In the genomic region with DNA sequence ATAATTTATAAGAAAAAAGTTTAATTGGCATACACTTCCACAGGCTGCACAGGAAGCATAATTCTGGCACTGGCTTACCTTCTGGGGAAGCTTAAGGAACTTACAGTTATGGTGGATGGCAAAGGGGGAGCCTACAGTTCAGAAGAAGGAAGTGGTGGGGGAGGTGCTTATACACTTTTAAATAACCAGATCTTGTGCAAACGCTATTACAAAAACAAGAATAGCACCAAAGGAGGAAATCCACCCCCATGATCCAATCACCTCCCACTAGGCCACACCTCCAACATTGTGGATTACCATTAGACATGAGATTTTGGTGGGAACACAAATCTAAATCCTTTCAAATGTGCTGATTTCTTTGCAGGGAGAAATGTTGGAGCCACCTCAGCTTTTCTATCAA, we compare ENCODE assay signal across 28 cellular contexts.
"Had no signal": no experiment of that assay in that cellular context is flagged by ENCODE, and none has a peak within 500 bp of the region (broad histone marks: within the 10 kb centered on the region; RNA-seq: fewer than 3 reads in every experiment).

No MANE protein-coding gene starts in this region.

- FAIRE-seq: bronchial epithelial cell, endothelial cell of umbilical vein, frontal cortex had no signal

- H3K4me3 ChIP-seq: colonic mucosa, dorsolateral prefrontal cortex, esophagus muscularis mucosa, left ventricle myocardium inferior, sigmoid colon, smooth muscle cell, testis, vagina had no signal

- H3K4me3 Mint-ChIP-seq: activated naive CD4-positive, alpha-beta T cell treated with anti-CD3 and anti-CD28 coated beads for 36 hours; activated naive CD8-positive, alpha-beta T cell treated with anti-CD3 and anti-CD28 coated beads, Interleukin-2, amount 10 ng/mL, durations not matched to agents 7 days and 5 days; activated T-cell treated with anti-CD3 and anti-CD28 coated beads, Interleukin-2, amount 50 U/mL, for 72 hours; effector memory CD8-positive, alpha-beta T cell; mesothelial cell of epicardium; naive thymus-derived CD8-positive, alpha-beta T cell had no signal

- H3K4me2 ChIP-seq: smooth muscle cell had no signal

- H3K4me1 ChIP-seq: colonic mucosa, esophagus muscularis mucosa, left ventricle myocardium inferior, sigmoid colon, testis, vagina had no signal

- H3K36me3 ChIP-seq: colonic mucosa, esophagus muscularis mucosa, left ventricle myocardium inferior, sigmoid colon, vagina had no signal

- H3K9me3 Mint-ChIP-seq: activated naive CD4-positive, alpha-beta T cell treated with anti-CD3 and anti-CD28 coated beads for 36 hours; activated naive CD8-positive, alpha-beta T cell treated with anti-CD3 and anti-CD28 coated beads, Interleukin-2, amount 10 ng/mL, durations not matched to agents 7 days and 5 days had no signal

- H3K4me1 Mint-ChIP-seq: activated naive CD8-positive, alpha-beta T cell treated with anti-CD3 and anti-CD28 coated beads, Interleukin-2, amount 10 ng/mL, durations not matched to agents 7 days and 5 days; mesothelial cell of epicardium; naive thymus-derived CD8-positive, alpha-beta T cell had no signal

- H3K27me3 ChIP-seq: colonic mucosa, esophagus muscularis mucosa, sigmoid colon, testis, vagina had no signal

- DNase-seq: activated CD4-positive, alpha-beta T cell treated with anti-CD3 and anti-CD28 coated beads for 4 hours; activated CD4-positive, alpha-beta T cell treated with anti-CD3 and anti-CD28 coated beads, Interleukin-2, amount 50 U/mL, for 48 hours; activated CD4-positive, CD25-positive, alpha-beta regulatory T cell; activated effector memory CD4-positive, alpha-beta T cell treated with Interleukin-2 at 50 U/mL for 16 hours; activated naive CD4-positive, alpha-beta T cell treated with anti-CD3 and anti-CD28 coated beads for 36 hours; activated naive CD8-positive, alpha-beta T cell treated with anti-CD3 and anti-CD28 coated beads, Interleukin-2, amount 10 ng/mL, durations not matched to agents 7 days and 5 days; activated T-cell treated with anti-CD3 and anti-CD28 coated beads, Interleukin-2, amount 50 U/mL, for 72 hours; amniotic stem cell; colonic mucosa; dorsolateral prefrontal cortex; effector memory CD8-positive, alpha-beta T cell; hippocampal formation; left ventricle myocardium inferior; naive thymus-derived CD8-positive, alpha-beta T cell; retina; sigmoid colon; stimulated activated CD4-positive, alpha-beta T cell treated with anti-CD3 and anti-CD28 coated beads, Interleukin-15, amount 100 ng/mL, for 24 hours; stimulated activated naive CD4-positive, alpha-beta T cell; testis; trophoblast cell had no signal

- ATAC-seq: activated T-cell treated with anti-CD3 and anti-CD28 coated beads, Interleukin-2, amount 50 U/mL, for 72 hours; effector memory CD8-positive, alpha-beta T cell; naive thymus-derived CD8-positive, alpha-beta T cell had no signal

- H3K9me3 ChIP-seq: colonic mucosa, esophagus muscularis mucosa, left ventricle myocardium inferior, sigmoid colon, testis, vagina had no signal

- H3K36me3 Mint-ChIP-seq: activated naive CD8-positive, alpha-beta T cell treated with anti-CD3 and anti-CD28 coated beads, Interleukin-2, amount 10 ng/mL, durations not matched to agents 7 days and 5 days; naive thymus-derived CD8-positive, alpha-beta T cell had no signal

- H3K27me3 Mint-ChIP-seq: activated naive CD8-positive, alpha-beta T cell treated with anti-CD3 and anti-CD28 coated beads, Interleukin-2, amount 10 ng/mL, durations not matched to agents 7 days and 5 days; effector memory CD8-positive, alpha-beta T cell; naive thymus-derived CD8-positive, alpha-beta T cell; progenitor cell of endocrine pancreas had no signal

- H3K27ac Mint-ChIP-seq: activated naive CD4-positive, alpha-beta T cell treated with anti-CD3 and anti-CD28 coated beads for 36 hours; activated naive CD8-positive, alpha-beta T cell treated with anti-CD3 and anti-CD28 coated beads, Interleukin-2, amount 10 ng/mL, durations not matched to agents 7 days and 5 days; activated T-cell treated with anti-CD3 and anti-CD28 coated beads, Interleukin-2, amount 50 U/mL, for 72 hours; effector memory CD8-positive, alpha-beta T cell; mesothelial cell of epicardium; progenitor cell of endocrine pancreas had no signal

- H3K27ac ChIP-seq: colonic mucosa, dorsolateral prefrontal cortex, esophagus muscularis mucosa, left ventricle myocardium inferior, sigmoid colon, testis, vagina had no signal
